1 cellular context compared by ENCODE assay signal in the genomic region with DNA sequence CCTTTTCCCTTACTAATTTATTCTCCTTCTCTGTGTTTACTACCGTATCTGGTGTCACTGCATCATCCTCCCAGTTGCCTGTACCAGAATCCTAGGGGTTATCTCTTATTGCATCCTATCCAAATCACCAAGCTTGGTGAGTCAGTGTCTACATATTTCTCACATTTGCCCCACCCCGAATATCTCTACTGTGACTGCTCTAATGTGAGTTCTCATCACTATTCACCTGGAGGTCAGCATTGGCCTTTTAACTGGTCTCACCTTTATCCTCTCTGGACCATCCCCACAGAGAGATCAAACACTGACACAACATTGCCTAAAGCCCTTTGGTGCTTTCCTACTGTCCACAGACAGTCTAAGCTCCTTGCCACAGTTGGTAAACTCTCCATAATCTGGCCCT.
TF ChIP-seq lines count a peak whose summit lies in the region.

No MANE protein-coding gene starts in this region.

TF ChIP-seq in HepG2, 621 proteins besides CTCF, POLR2A, EP300 and RAD21:
- TF ChIP-seq ZNF337 (CRISPR knock-in tag; IDR thresholded peaks at IDR 0.05; ENCODE audit: borderline replicate concordance, low read depth), result peak; percentile 96; the same call in 1 of the 2 replicates
- no peak for TF ChIP-seq ZFYVE20 (CRISPR knock-in tag; IDR thresholded peaks at IDR 0.05; ENCODE audit: borderline replicate concordance, low read depth)
- TF ChIP-seq, protein P1, sequence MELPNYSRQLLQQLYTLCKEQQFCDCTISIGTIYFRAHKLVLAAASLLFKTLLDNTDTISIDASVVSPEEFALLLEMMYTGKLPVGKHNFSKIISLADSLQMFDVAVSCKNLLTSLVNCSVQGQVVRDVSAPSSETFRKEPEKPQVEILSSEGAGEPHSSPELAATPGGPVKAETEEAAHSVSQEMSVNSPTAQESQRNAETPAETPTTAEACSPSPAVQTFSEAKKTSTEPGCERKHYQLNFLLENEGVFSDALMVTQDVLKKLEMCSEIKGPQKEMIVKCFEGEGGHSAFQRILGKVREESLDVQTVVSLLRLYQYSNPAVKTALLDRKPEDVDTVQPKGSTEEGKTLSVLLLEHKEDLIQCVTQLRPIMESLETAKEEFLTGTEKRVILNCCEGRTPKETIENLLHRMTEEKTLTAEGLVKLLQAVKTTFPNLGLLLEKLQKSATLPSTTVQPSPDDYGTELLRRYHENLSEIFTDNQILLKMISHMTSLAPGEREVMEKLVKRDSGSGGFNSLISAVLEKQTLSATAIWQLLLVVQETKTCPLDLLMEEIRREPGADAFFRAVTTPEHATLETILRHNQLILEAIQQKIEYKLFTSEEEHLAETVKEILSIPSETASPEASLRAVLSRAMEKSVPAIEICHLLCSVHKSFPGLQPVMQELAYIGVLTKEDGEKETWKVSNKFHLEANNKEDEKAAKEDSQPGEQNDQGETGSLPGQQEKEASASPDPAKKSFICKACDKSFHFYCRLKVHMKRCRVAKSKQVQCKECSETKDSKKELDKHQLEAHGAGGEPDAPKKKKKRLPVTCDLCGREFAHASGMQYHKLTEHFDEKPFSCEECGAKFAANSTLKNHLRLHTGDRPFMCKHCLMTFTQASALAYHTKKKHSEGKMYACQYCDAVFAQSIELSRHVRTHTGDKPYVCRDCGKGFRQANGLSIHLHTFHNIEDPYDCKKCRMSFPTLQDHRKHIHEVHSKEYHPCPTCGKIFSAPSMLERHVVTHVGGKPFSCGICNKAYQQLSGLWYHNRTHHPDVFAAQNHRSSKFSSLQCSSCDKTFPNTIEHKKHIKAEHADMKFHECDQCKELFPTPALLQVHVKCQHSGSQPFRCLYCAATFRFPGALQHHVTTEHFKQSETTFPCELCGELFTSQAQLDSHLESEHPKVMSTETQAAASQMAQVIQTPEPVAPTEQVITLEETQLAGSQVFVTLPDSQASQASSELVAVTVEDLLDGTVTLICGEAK (IDR thresholded peaks at IDR 0.05), result no peak
- TF ChIP-seq, protein P1 (CRISPR knock-in tag; IDR thresholded peaks at IDR 0.05), result no peak
- TF ChIP-seq SSRP1 (CRISPR knock-in tag; IDR thresholded peaks at IDR 0.05), result no peak
- TF ChIP-seq POLR2AphosphoS2 (IDR thresholded peaks at IDR 0.05; ENCODE audit: low read depth, low read length), result no peak
